ENCODE assay signal across 22 cellular contexts in genomic region chr10:119051775-119052174, GRCh38.
"Had no signal": no experiment of that assay in that cellular context is flagged by ENCODE, and none has a peak within 500 bp of the region (broad histone marks: within the 10 kb centered on the region; RNA-seq: fewer than 3 reads in every experiment).

No MANE protein-coding gene starts in this region.

- H3K9ac ChIP-seq: neural progenitor cell had no signal

- H3K4me2 ChIP-seq: neural progenitor cell had no signal

- H2AFZ ChIP-seq: neural progenitor cell had no signal

- DNase-seq: cortex of kidney; dorsolateral prefrontal cortex; effector CD8-positive, alpha-beta T cell; erythroblast; heart left ventricle; hippocampal formation; nucleus accumbens; ovary; sigmoid colon; stimulated activated CD4-positive, alpha-beta T cell treated with anti-CD3 and anti-CD28 coated beads, Interleukin-2, amount 100 ng/mL, for 24 hours; stimulated activated CD4-positive, alpha-beta T cell treated with anti-CD3 and anti-CD28 coated beads, Interleukin-4, amount 100 ng/mL, for 4 hours; stimulated activated naive B cell treated with anti-CD40 and anti-IgM and Interleukin-4, amounts not matched to agents 10 μg/mL and 1 μg/mL and 100 μg/mL, for 72 hours; stimulated activated naive CD8-positive, alpha-beta T cell treated with anti-CD3 and anti-CD28 coated beads, Interleukin-15, amount 100 ng/mL, for 72 hours; testis had no signal

- ATAC-seq: heart left ventricle; left lobe of liver; natural killer cell treated with Interleukin-12 subunit alpha and Interleukin-12 subunit beta and Interleukin-15 and Interleukin-18, amount 100 ng/mL, for 72 hours; stimulated activated naive B cell treated with anti-CD40 and anti-IgM and Interleukin-4, amounts not matched to agents 10 μg/mL and 1 μg/mL and 100 μg/mL, for 72 hours; stimulated activated naive CD8-positive, alpha-beta T cell treated with anti-CD3 and anti-CD28 coated beads, Interleukin-15, amount 100 ng/mL, for 72 hours had no signal

- H3K27me3 ChIP-seq: dorsolateral prefrontal cortex, heart left ventricle, neural progenitor cell, ovary, right atrium auricular region, sigmoid colon, testis, tibial nerve had no signal

- FAIRE-seq: endometrium, frontal cortex had no signal

- H3K27ac ChIP-seq: dorsolateral prefrontal cortex, heart left ventricle, neural progenitor cell, ovary, right atrium auricular region, sigmoid colon, skin epidermis, testis, tibial nerve had no signal

- H3K9me3 ChIP-seq: heart left ventricle, ovary, right atrium auricular region, sigmoid colon, testis, tibial nerve had no signal

- H3K4me3 ChIP-seq: dorsolateral prefrontal cortex, heart left ventricle, neural progenitor cell, ovary, right atrium auricular region, sigmoid colon, skin epidermis, testis, tibial nerve had no signal

- H3K4me1 ChIP-seq: heart left ventricle, neural progenitor cell, right atrium auricular region, sigmoid colon, testis, tibial nerve had no signal
